8 cellular contexts compared by ENCODE assay signal in the genomic region with DNA sequence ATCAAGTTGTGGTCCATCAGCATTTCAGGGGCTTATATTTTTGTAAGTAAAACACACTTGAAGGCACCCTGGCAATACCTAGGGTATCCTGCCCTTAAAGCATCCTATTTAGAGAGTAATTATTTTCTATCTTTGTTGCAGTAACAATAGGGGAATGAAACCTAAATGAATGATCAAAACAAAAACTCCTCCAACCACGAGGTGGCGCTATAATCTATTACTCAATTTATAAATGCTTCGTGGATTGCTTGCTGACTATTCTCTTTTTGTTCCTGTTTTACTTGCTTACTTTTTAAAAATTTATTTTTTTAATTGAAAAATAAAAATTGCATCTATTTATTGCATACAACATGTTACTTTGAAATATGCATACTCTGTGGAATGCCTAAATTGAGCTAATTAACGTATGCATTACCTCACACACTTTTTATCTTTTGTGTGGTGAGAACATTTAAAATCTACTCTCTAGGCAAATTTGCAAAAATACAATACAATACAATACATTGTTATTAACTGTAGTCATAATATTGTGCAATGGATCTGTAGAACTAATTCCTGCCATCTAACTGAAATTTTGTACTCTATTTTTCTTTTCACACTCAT.
DNase-seq lines count a peak whose midpoint lies in the region; FAIRE-seq and TF ChIP-seq lines count a peak whose summit lies in the region.

No MANE protein-coding gene starts in this region.

- peak; percentile 30 for TF ChIP-seq CTCF in foreskin fibroblast (IDR thresholded peaks at IDR 0.05; ENCODE audit: low read depth, low read length)

- FAIRE-seq in HTR-8/SVneo (lab: Jason Lieb, UNC), result no peak

- DNase-seq in NCI-H82 (lab: John Stamatoyannopoulos, UW) (peak; percentile 55), NCI-H82 treated with DMSO at 0.1 percent for 48 hours (lab: John Stamatoyannopoulos, UW; ENCODE audit: unreplicated experiment) (no peak), HTR-8/SVneo (ENCODE audit: insufficient read length, low spot score) (peak; percentile 22), SHP77 (lab: John Stamatoyannopoulos, UW) (peak; percentile 15 to 57), foreskin fibroblast (peak in 1 of 2 donors; percentile 78), smooth muscle cell of the brain vasculature (ENCODE audit: low read depth, low spot score) (peak; percentile 23), iPS-NIHi7 (ENCODE audit: extremely low spot score) (no peak)
- no peak for DNase-seq in stimulated activated CD4-positive, alpha-beta T cell treated with anti-CD3 and anti-CD28 coated beads, Interleukin-4, amount 100 ng/mL, for 1 hour

- H3K4me3 ChIP-seq in foreskin fibroblast (ENCODE audit: low read depth in 1 of 2, low read length in 2 of 2), result no peak overlapping the region

Comparison
In these comparisons a context has a peak if more than half of its experiments do, and no peak if none do; other contexts are left out.
1. DNase-seq: peak in NCI-H82 (single experiment), HTR-8/SVneo (single experiment), SHP77 (2 of 2) and smooth muscle cell of the brain vasculature (single experiment); none in NCI-H82 treated with DMSO at 0.1 percent for 48 hours (single experiment), iPS-NIHi7 (single experiment) and stimulated activated CD4-positive, alpha-beta T cell treated with anti-CD3 and anti-CD28 coated beads, Interleukin-4, amount 100 ng/mL, for 1 hour (single experiment).